In genomic region chr2:23381498-23381897, GRCh38 we compare ENCODE assay signal across 16 cellular contexts. TPM values are rescaled to one million over a fixed set of nuclear protein-coding genes. Genes with fewer than 3 reads are reported as not detected.
A peak's percentile ranks its signal among the peaks of the same experiment; 100 is the strongest.
DNase-seq lines count a peak whose midpoint lies in the region; FAIRE-seq and TF ChIP-seq lines count a peak whose summit lies in the region.
"Had no signal": no experiment of that assay in that cellular context is flagged by ENCODE, and none has a peak within 500 bp of the region (broad histone marks: within the 10 kb centered on the region; RNA-seq: fewer than 3 reads in every experiment).

No MANE protein-coding gene starts in this region.

- POLR2A ChIA-PET in activated CD4-positive, alpha-beta T cell treated with anti-CD3 and anti-CD28 coated beads, Interleukin-2, amount 10 ng/mL, durations not matched to agents 7 days and 5 days (lab: Charles Lee) = no interaction called here

- FAIRE-seq in D721Med (lab: Jason Lieb, UNC) = no peak

- no peak for DNase-seq in activated CD4-positive, alpha-beta T cell treated with anti-CD3 and anti-CD28 coated beads, Interleukin-2, amount 10 ng/mL, durations not matched to agents 7 days and 5 days
- no peak for DNase-seq in activated CD4-positive, alpha-beta T cell treated with anti-CD3 and anti-CD28 coated beads for 4 hours
- DNase-seq in NCI-H69 (lab: John Stamatoyannopoulos, UW) = peak; percentile 40
- peak; percentile 67 to 85 for DNase-seq in dermis microvascular lymphatic vessel endothelial cell (ENCODE audit: low read depth in 2 of 2)
- DNase-seq in NOMO-1 treated with DMSO at 0.1 percent for 48 hours (lab: John Stamatoyannopoulos, UW; ENCODE audit: unreplicated experiment) = no peak
- no peak for DNase-seq in stimulated activated naive CD4-positive, alpha-beta T cell treated with Interleukin-2 at 50 U/mL for 16 hours (lab: John Stamatoyannopoulos, UW)
- no peak for DNase-seq in D721Med (ENCODE audit: insufficient read length, low spot score)
- DNase-seq: activated gamma-delta T cell, DND-41, left ventricle myocardium inferior, NCI-H2107, retina, SK-N-SH had no signal

- H3K4me2 ChIP-seq in skeletal muscle satellite cell (ENCODE audit: low read length) = peak overlapping the region; percentile 69

- H3K27me3 ChIP-seq in skeletal muscle satellite cell (ENCODE audit: control insufficient read depth, insufficient read depth, low read length) = no peaks in the 10 kb centered on the region

- TF ChIP-seq CTCF in D721Med (IDR thresholded peaks at IDR 0.05; ENCODE audit: insufficient read depth, missing control alignments) = no peak

- H3K9me3 ChIP-seq in skeletal muscle satellite cell (replicated peaks; ENCODE audit: low read length) = no peaks in the 10 kb centered on the region
- H3K9me3 ChIP-seq: breast epithelium, left ventricle myocardium inferior, SK-N-SH had no signal

- no peak overlapping the region for H3K4me3 Mint-ChIP-seq in activated CD4-positive, alpha-beta T cell treated with anti-CD3 and anti-CD28 coated beads, Interleukin-2, amount 10 ng/mL, durations not matched to agents 7 days and 5 days

- CTCF ChIA-PET in activated CD4-positive, alpha-beta T cell treated with anti-CD3 and anti-CD28 coated beads, Interleukin-2, amount 10 ng/mL, durations not matched to agents 7 days and 5 days (lab: Charles Lee) = no interaction called here

- peaks cover 7% of the 10 kb centered on the region for H3K9me3 Mint-ChIP-seq in activated CD4-positive, alpha-beta T cell treated with anti-CD3 and anti-CD28 coated beads, Interleukin-2, amount 10 ng/mL, durations not matched to agents 7 days and 5 days
- H3K9me3 Mint-ChIP-seq: natural killer cell treated with Interleukin-12 subunit alpha and Interleukin-12 subunit beta and Interleukin-15 and Interleukin-18, amount 100 ng/mL, for 72 hours had no signal

- peaks cover 37% of the 10 kb centered on the region for H3K4me1 ChIP-seq in skeletal muscle satellite cell (ENCODE audit: control insufficient read depth, insufficient read depth, low read length)
- H3K4me1 ChIP-seq: breast epithelium had no signal

- H3K36me3 ChIP-seq in skeletal muscle satellite cell (ENCODE audit: insufficient read depth, low read length) = no peaks in the 10 kb centered on the region
- H3K36me3 ChIP-seq: breast epithelium, left ventricle myocardium inferior had no signal

- H3K4me3 ChIP-seq in skeletal muscle satellite cell (ENCODE audit: low read length) = no peak overlapping the region
- H3K4me3 ChIP-seq: breast epithelium, left ventricle myocardium inferior had no signal

- H3K36me3 Mint-ChIP-seq in activated CD4-positive, alpha-beta T cell treated with anti-CD3 and anti-CD28 coated beads, Interleukin-2, amount 10 ng/mL, durations not matched to agents 7 days and 5 days (ENCODE audit: low read depth) = peaks cover 6% of the 10 kb centered on the region

- peaks cover 48% of the 10 kb centered on the region for H3K27me3 Mint-ChIP-seq in activated CD4-positive, alpha-beta T cell treated with anti-CD3 and anti-CD28 coated beads, Interleukin-2, amount 10 ng/mL, durations not matched to agents 7 days and 5 days

- no peak overlapping the region for H3K9ac ChIP-seq in skeletal muscle satellite cell (ENCODE audit: low read depth, low read length)
- H3K9ac ChIP-seq: SK-N-SH had no signal

- peak overlapping the region; percentile 62 for H3K27ac Mint-ChIP-seq in activated CD4-positive, alpha-beta T cell treated with anti-CD3 and anti-CD28 coated beads, Interleukin-2, amount 10 ng/mL, durations not matched to agents 7 days and 5 days
- H3K27ac Mint-ChIP-seq: natural killer cell treated with Interleukin-12 subunit alpha and Interleukin-12 subunit beta and Interleukin-15 and Interleukin-18, amount 100 ng/mL, for 72 hours had no signal

- H3K4me1 Mint-ChIP-seq in activated CD4-positive, alpha-beta T cell treated with anti-CD3 and anti-CD28 coated beads, Interleukin-2, amount 10 ng/mL, durations not matched to agents 7 days and 5 days = peaks cover 28% of the 10 kb centered on the region

RNA-seq across cellular contexts. Expression of gene KLHL29, which starts 3.5 kb away (rescaled TPM):
- 1 to 10 TPM; 2.9 to 3.5 TPM for total RNA-seq in activated CD4-positive, alpha-beta T cell treated with anti-CD3 and anti-CD28 coated beads, Interleukin-2, amount 10 ng/mL, durations not matched to agents 7 days and 5 days
- total RNA-seq in dermis microvascular lymphatic vessel endothelial cell = 2.2 and 5.1 TPM in 2 replicates
- 7.6 and 12.7 TPM in 2 replicates for total RNA-seq in skeletal muscle satellite cell (2012; rRNA removed)

Comparison
In these comparisons a context has a peak if more than half of its experiments do, and no peak if none do; other contexts are left out.
1. DNase-seq: peak in NCI-H69 (single experiment) and dermis microvascular lymphatic vessel endothelial cell (2 of 2); none in activated CD4-positive, alpha-beta T cell treated with anti-CD3 and anti-CD28 coated beads, Interleukin-2, amount 10 ng/mL, durations not matched to agents 7 days and 5 days (single experiment), activated CD4-positive, alpha-beta T cell treated with anti-CD3 and anti-CD28 coated beads for 4 hours (0 of 2), NOMO-1 treated with DMSO at 0.1 percent for 48 hours (single experiment), stimulated activated naive CD4-positive, alpha-beta T cell treated with Interleukin-2 at 50 U/mL for 16 hours (single experiment) and D721Med (single experiment).